1 cellular context compared by ENCODE assay signal in the genomic region with DNA sequence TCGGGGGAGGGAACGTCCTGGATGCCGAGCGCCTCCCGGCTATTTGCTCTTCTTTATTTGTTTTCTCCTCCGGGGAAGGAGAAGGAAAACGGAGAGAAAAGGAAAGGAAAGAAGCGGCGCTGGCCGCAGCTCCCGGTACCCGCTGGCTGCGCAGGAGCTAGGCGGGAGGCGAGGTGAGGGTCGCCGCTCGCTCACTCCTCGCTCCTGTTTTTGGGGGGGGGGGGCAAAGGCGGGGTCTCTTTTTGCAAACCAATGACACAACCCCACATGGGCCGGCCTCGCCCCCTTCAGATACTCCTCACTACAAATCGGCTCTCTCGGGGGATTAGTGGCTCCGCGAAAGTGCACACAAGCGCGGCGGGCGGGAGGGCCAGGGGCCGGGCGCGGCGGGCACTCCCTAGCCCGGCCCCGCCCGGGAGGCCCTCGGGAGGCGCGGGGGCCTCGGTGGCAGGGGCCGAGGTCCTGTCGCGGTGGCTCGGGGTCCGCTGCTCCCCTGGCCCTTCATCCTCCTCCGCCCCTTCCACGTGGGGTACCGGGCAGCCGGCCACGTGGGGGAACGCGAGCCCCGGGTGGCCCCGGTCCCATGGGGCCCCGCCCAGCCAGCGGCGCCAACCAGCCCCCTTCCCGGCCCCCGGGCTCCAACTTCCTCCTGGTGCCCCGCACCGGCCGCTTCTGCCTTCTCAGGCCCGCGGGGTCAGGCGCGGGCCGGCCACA.
TF ChIP-seq lines count a peak whose summit lies in the region.

No MANE protein-coding gene starts in this region.

TF ChIP-seq in GM23338, 12 proteins besides CTCF, POLR2A, EP300 and RAD21 (continued from another document):
- TF ChIP-seq, protein P1, sequence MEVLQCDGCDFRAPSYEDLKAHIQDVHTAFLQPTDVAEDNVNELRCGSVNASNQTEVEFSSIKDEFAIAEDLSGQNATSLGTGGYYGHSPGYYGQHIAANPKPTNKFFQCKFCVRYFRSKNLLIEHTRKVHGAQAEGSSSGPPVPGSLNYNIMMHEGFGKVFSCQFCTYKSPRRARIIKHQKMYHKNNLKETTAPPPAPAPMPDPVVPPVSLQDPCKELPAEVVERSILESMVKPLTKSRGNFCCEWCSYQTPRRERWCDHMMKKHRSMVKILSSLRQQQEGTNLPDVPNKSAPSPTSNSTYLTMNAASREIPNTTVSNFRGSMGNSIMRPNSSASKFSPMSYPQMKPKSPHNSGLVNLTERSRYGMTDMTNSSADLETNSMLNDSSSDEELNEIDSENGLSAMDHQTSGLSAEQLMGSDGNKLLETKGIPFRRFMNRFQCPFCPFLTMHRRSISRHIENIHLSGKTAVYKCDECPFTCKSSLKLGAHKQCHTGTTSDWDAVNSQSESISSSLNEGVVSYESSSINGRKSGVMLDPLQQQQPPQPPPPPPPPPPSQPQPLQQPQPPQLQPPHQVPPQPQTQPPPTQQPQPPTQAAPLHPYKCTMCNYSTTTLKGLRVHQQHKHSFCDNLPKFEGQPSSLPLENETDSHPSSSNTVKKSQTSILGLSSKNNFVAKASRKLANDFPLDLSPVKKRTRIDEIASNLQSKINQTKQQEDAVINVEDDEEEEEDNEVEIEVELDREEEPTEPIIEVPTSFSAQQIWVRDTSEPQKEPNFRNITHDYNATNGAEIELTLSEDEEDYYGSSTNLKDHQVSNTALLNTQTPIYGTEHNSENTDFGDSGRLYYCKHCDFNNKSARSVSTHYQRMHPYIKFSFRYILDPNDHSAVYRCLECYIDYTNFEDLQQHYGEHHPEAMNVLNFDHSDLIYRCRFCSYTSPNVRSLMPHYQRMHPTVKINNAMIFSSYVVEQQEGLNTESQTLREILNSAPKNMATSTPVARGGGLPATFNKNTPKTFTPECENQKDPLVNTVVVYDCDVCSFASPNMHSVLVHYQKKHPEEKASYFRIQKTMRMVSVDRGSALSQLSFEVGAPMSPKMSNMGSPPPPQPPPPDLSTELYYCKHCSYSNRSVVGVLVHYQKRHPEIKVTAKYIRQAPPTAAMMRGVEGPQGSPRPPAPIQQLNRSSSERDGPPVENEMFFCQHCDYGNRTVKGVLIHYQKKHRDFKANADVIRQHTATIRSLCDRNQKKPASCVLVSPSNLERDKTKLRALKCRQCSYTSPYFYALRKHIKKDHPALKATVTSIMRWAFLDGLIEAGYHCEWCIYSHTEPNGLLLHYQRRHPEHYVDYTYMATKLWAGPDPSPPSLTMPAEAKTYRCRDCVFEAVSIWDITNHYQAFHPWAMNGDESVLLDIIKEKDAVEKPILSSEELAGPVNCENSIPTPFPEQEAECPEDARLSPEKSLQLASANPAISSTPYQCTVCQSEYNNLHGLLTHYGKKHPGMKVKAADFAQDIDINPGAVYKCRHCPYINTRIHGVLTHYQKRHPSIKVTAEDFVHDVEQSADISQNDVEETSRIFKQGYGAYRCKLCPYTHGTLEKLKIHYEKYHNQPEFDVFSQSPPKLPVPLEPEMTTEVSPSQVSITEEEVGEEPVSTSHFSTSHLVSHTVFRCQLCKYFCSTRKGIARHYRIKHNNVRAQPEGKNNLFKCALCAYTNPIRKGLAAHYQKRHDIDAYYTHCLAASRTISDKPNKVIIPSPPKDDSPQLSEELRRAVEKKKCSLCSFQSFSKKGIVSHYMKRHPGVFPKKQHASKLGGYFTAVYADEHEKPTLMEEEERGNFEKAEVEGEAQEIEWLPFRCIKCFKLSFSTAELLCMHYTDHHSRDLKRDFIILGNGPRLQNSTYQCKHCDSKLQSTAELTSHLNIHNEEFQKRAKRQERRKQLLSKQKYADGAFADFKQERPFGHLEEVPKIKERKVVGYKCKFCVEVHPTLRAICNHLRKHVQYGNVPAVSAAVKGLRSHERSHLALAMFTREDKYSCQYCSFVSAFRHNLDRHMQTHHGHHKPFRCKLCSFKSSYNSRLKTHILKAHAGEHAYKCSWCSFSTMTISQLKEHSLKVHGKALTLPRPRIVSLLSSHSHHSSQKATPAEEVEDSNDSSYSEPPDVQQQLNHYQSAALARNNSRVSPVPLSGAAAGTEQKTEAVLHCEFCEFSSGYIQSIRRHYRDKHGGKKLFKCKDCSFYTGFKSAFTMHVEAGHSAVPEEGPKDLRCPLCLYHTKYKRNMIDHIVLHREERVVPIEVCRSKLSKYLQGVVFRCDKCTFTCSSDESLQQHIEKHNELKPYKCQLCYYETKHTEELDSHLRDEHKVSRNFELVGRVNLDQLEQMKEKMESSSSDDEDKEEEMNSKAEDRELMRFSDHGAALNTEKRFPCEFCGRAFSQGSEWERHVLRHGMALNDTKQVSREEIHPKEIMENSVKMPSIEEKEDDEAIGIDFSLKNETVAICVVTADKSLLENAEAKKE (CRISPR knock-in tag; IDR thresholded peaks at IDR 0.05), result no peak
- no peak; the same call in none of the 2 replicates for TF ChIP-seq POLR2AphosphoS5 (IDR thresholded peaks at IDR 0.05; ENCODE audit: low read depth)
- TF ChIP-seq EZH2phosphoT487 (IDR thresholded peaks at IDR 0.05; ENCODE audit: unreplicated experiment), result no peak
- TF ChIP-seq, protein P2, sequence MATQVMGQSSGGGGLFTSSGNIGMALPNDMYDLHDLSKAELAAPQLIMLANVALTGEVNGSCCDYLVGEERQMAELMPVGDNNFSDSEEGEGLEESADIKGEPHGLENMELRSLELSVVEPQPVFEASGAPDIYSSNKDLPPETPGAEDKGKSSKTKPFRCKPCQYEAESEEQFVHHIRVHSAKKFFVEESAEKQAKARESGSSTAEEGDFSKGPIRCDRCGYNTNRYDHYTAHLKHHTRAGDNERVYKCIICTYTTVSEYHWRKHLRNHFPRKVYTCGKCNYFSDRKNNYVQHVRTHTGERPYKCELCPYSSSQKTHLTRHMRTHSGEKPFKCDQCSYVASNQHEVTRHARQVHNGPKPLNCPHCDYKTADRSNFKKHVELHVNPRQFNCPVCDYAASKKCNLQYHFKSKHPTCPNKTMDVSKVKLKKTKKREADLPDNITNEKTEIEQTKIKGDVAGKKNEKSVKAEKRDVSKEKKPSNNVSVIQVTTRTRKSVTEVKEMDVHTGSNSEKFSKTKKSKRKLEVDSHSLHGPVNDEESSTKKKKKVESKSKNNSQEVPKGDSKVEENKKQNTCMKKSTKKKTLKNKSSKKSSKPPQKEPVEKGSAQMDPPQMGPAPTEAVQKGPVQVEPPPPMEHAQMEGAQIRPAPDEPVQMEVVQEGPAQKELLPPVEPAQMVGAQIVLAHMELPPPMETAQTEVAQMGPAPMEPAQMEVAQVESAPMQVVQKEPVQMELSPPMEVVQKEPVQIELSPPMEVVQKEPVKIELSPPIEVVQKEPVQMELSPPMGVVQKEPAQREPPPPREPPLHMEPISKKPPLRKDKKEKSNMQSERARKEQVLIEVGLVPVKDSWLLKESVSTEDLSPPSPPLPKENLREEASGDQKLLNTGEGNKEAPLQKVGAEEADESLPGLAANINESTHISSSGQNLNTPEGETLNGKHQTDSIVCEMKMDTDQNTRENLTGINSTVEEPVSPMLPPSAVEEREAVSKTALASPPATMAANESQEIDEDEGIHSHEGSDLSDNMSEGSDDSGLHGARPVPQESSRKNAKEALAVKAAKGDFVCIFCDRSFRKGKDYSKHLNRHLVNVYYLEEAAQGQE (IDR thresholded peaks at IDR 0.05; ENCODE audit: unreplicated experiment), result no peak
- TF ChIP-seq ZNF331 (CRISPR knock-in tag; IDR thresholded peaks at IDR 0.05; ENCODE audit: low read depth), result no peak
- TF ChIP-seq, protein P3, sequence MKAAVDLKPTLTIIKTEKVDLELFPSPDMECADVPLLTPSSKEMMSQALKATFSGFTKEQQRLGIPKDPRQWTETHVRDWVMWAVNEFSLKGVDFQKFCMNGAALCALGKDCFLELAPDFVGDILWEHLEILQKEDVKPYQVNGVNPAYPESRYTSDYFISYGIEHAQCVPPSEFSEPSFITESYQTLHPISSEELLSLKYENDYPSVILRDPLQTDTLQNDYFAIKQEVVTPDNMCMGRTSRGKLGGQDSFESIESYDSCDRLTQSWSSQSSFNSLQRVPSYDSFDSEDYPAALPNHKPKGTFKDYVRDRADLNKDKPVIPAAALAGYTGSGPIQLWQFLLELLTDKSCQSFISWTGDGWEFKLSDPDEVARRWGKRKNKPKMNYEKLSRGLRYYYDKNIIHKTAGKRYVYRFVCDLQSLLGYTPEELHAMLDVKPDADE (IDR thresholded peaks at IDR 0.05), result no peak
- TF ChIP-seq NANOG (IDR thresholded peaks at IDR 0.05; ENCODE audit: borderline replicate concordance), result no peak
